25 cellular contexts compared by ENCODE assay signal in the genomic region with DNA sequence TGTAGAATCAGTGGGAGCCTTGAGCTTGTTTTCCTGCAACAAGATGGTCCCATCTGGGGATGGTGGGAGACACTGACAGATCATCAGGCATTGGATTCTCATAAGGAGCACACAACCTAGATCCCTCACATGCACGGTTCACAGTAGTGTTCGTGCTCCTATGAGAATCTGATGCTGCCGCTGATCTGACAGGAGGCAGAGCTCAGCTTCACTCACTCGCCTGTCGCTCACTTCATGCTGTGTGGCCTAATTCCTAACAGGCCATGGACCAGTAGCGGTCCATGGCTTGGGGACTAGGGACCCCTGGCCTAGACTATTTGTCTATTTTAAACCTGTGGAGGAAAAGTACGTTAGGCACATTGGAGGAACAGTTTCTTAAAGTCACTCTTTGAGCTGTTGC.
"Had no signal": no experiment of that assay in that cellular context is flagged by ENCODE, and none has a peak within 500 bp of the region (broad histone marks: within the 10 kb centered on the region; RNA-seq: fewer than 3 reads in every experiment).

No MANE protein-coding gene starts in this region.

- DNase-seq: activated CD4-positive, alpha-beta T cell treated with anti-CD3 and anti-CD28 coated beads for 4 hours; activated CD8-positive, alpha-beta memory T cell treated with anti-CD3 and anti-CD28 coated beads, Interleukin-2, amount 50 U/mL, for 4 hours; activated CD8-positive, alpha-beta T cell treated with anti-CD3 and anti-CD28 coated beads for 36 hours; activated gamma-delta T cell treated with Interleukin-2 at 50 U/mL for 16 hours; activated naive CD4-positive, alpha-beta T cell treated with anti-CD3 and anti-CD28 coated beads, Interleukin-2, amount 50 U/mL, for 16 hours; activated naive CD8-positive, alpha-beta T cell treated with anti-CD3 and anti-CD28 coated beads, Interleukin-2, amount 10 ng/mL, durations not matched to agents 7 days and 5 days; activated T-cell treated with anti-CD3 and anti-CD28 coated beads, Interleukin-2, amount 50 U/mL, for 72 hours; anterior cingulate cortex; KG1; NCI-H1092 treated with DMSO at 0.1 percent for 48 hours; NCI-H1417 treated with DMSO at 0.1 percent for 48 hours; NCI-H1694; NCI-H2029; NCI-H345; NCI-H510A; NCI-H526 treated with DMSO at 0.1 percent for 48 hours; NCI-H82; Peyer's patch; SHP77 had no signal

- H3K27ac Mint-ChIP-seq: activated CD8-positive, alpha-beta T cell treated with anti-CD3 and anti-CD28 coated beads for 36 hours; activated naive CD8-positive, alpha-beta T cell treated with anti-CD3 and anti-CD28 coated beads, Interleukin-2, amount 10 ng/mL, durations not matched to agents 7 days and 5 days; activated T-cell treated with anti-CD3 and anti-CD28 coated beads, Interleukin-2, amount 50 U/mL, for 72 hours; activated T-helper 2 cell treated with anti-CD3 and anti-CD28 coated beads, Interferon-gamma antibody, Interleukin-2, Interleukin-4, amounts not matched to agents 10 μg/mL and 5 μg/mL and 100 μg/mL, durations not matched to agents 14 hours and 24 hours and 36 hours; IgD-negative memory B cell; T-helper 1 cell treated with Interleukin-12 subunit alpha and Interleukin-12 subunit beta and Interleukin-4 antibody, amounts not matched to agents 30 μg/mL and 1 μg/mL, for 36 hours had no signal

- H3K4me3 Mint-ChIP-seq: activated CD8-positive, alpha-beta T cell treated with anti-CD3 and anti-CD28 coated beads for 36 hours; activated naive CD8-positive, alpha-beta T cell treated with anti-CD3 and anti-CD28 coated beads, Interleukin-2, amount 10 ng/mL, durations not matched to agents 7 days and 5 days; activated T-cell treated with anti-CD3 and anti-CD28 coated beads, Interleukin-2, amount 50 U/mL, for 72 hours; IgD-negative memory B cell; T-helper 1 cell treated with Interleukin-12 subunit alpha and Interleukin-12 subunit beta and Interleukin-4 antibody, amounts not matched to agents 30 μg/mL and 1 μg/mL, for 36 hours had no signal

- H3K4me3 ChIP-seq: adrenal gland, Peyer's patch, SJSA1 had no signal

- ATAC-seq: activated CD4-positive, CD25-positive, alpha-beta regulatory T cell treated with anti-CD3 and anti-CD28 coated beads, Interleukin-2, amount 50 U/mL, for 24 hours; activated CD8-positive, alpha-beta T cell treated with anti-CD3 and anti-CD28 coated beads for 36 hours; activated T-cell treated with anti-CD3 and anti-CD28 coated beads, Interleukin-2, amount 50 U/mL, for 72 hours had no signal

- H3K36me3 ChIP-seq: adrenal gland, Peyer's patch, SJSA1 had no signal

- H3K27me3 Mint-ChIP-seq: activated CD8-positive, alpha-beta T cell treated with anti-CD3 and anti-CD28 coated beads for 36 hours; IgD-negative memory B cell had no signal

- H3K9me3 ChIP-seq: adrenal gland, Peyer's patch, SJSA1 had no signal

- H3K4me1 Mint-ChIP-seq: activated naive CD8-positive, alpha-beta T cell treated with anti-CD3 and anti-CD28 coated beads, Interleukin-2, amount 10 ng/mL, durations not matched to agents 7 days and 5 days; IgD-negative memory B cell had no signal

- H3K27me3 ChIP-seq: adrenal gland, Peyer's patch, SJSA1 had no signal

- H3K36me3 Mint-ChIP-seq: activated naive CD8-positive, alpha-beta T cell treated with anti-CD3 and anti-CD28 coated beads, Interleukin-2, amount 10 ng/mL, durations not matched to agents 7 days and 5 days; IgD-negative memory B cell had no signal

- H3K9me3 Mint-ChIP-seq: activated CD8-positive, alpha-beta T cell treated with anti-CD3 and anti-CD28 coated beads for 36 hours; activated naive CD8-positive, alpha-beta T cell treated with anti-CD3 and anti-CD28 coated beads, Interleukin-2, amount 10 ng/mL, durations not matched to agents 7 days and 5 days; activated T-cell treated with anti-CD3 and anti-CD28 coated beads, Interleukin-2, amount 50 U/mL, for 72 hours; activated T-helper 2 cell treated with anti-CD3 and anti-CD28 coated beads, Interferon-gamma antibody, Interleukin-2, Interleukin-4, amounts not matched to agents 10 μg/mL and 5 μg/mL and 100 μg/mL, durations not matched to agents 14 hours and 24 hours and 36 hours; IgD-negative memory B cell; T-helper 1 cell treated with Interleukin-12 subunit alpha and Interleukin-12 subunit beta and Interleukin-4 antibody, amounts not matched to agents 30 μg/mL and 1 μg/mL, for 36 hours had no signal

- H3K27ac ChIP-seq: adrenal gland, Peyer's patch, SJSA1 had no signal

- H3K4me1 ChIP-seq: Peyer's patch, SJSA1 had no signal
